In genomic region chr2:148020358-148021058, GRCh38 we compare ENCODE assay signal across 8 cellular contexts. TPM values are rescaled to one million over a fixed set of nuclear protein-coding genes. Genes with fewer than 3 reads are reported as not detected.
DNase-seq lines count a peak whose midpoint lies in the region; ATAC-seq and TF ChIP-seq lines count a peak whose summit lies in the region.

Gene ORC4 (minus strand): TSS chr2:148020737. CDS start chr2:147975958, 44,779 bp downstream.

- peak within 1 kb of the TSS; percentile 98 for H3K27ac Mint-ChIP-seq in chondrocyte (ENCODE audit: unreplicated experiment)

- H3K4me3 ChIP-seq in BJ (ENCODE audit: low read depth, low read length) (peak within 1 kb of the TSS; percentile 84), kidney epithelial cell (ENCODE audit: low read depth, low read length) (peak within 1 kb of the TSS; percentile 82)

- TF ChIP-seq CTCF in BJ (IDR thresholded peaks at IDR 0.05; ENCODE audit: insufficient read depth, low read depth, low read length) (peak; percentile 64), chondrocyte (IDR thresholded peaks at IDR 0.05) (peak; percentile 73), kidney epithelial cell (IDR thresholded peaks at IDR 0.05; ENCODE audit: insufficient read depth, low read length, poor library complexity, severe bottlenecking) (peak; percentile 68)

- no peaks in the 10 kb centered on the region for H3K36me3 Mint-ChIP-seq in chondrocyte (ENCODE audit: low read depth)

- peaks cover 49% of the 10 kb centered on the region for H3K4me1 Mint-ChIP-seq in chondrocyte (ENCODE audit: low read depth)

- H3K4me3 Mint-ChIP-seq in chondrocyte (ENCODE audit: unreplicated experiment), result peak within 1 kb of the TSS; percentile 100

- no peaks in the 10 kb centered on the region for H3K27me3 Mint-ChIP-seq in chondrocyte (ENCODE audit: low read depth)

- CTCF ChIA-PET in BJ (lab: Yijun Ruan, JAX), result interaction anchor here (0.7 to 1.3 kb wide), 2 partner anchors 10 to 488 kb away, joined by 3 to 4 read pairs; no protein-coding TSS in a partner anchor

- DNase-seq in BJ (ENCODE audit: low read depth), result peak; percentile 97
- peak; percentile 59 for DNase-seq in GM19238 (ENCODE audit: insufficient read length, low spot score)
- peak; percentile 90 for DNase-seq in NCI-H510A treated with DMSO at 0.1 percent for 48 hours (lab: John Stamatoyannopoulos, UW)
- DNase-seq in activated CD4-positive, alpha-beta T cell treated with anti-CD3 and anti-CD28 coated beads for 24 hours (ENCODE audit: low read depth in 2 of 2), result peak; percentile 92 to 97
- peak; percentile 99 for DNase-seq in chondrocyte (ENCODE audit: low spot score)
- DNase-seq in kidney epithelial cell (ENCODE audit: low read depth), result peak; percentile 97
- DNase-seq in stimulated activated CD4-positive, alpha-beta T cell treated with anti-CD3 and anti-CD28 coated beads, Interleukin-15, amount 100 ng/mL, for 48 hours (ENCODE audit: low read depth in 2 of 2), result peak; percentile 96 to 97

- H3K9me3 Mint-ChIP-seq in chondrocyte (ENCODE audit: low read depth), result no peaks in the 10 kb centered on the region

- ATAC-seq in HG03442 (IDR thresholded peaks at IDR 0.05; ENCODE audit: unreplicated experiment), result peak; percentile 66

- POLR2A ChIA-PET in BJ (lab: Charles Lee), result interaction anchor here (0.6 to 1.1 kb wide), 7 partner anchors 23 to 489 kb away, joined by 3 to 17 read pairs (median 5); no protein-coding TSS in a partner anchor

- H3K27me3 ChIP-seq in BJ (ENCODE audit: control insufficient read depth, insufficient read depth, low read length), result no peaks in the 10 kb centered on the region
- no peaks in the 10 kb centered on the region for H3K27me3 ChIP-seq in kidney epithelial cell (ENCODE audit: control insufficient read depth, insufficient read depth, low read length)

- no peaks in the 10 kb centered on the region for H3K36me3 ChIP-seq in BJ (ENCODE audit: control insufficient read depth, insufficient read depth, low read length)
- no peaks in the 10 kb centered on the region for H3K36me3 ChIP-seq in kidney epithelial cell (ENCODE audit: control insufficient read depth, insufficient read depth, low read length)

RNA-seq across cellular contexts. Expression of gene ORC4, which starts in this region (rescaled TPM):
- polyA plus RNA-seq in BJ (2011; rRNA removed), result 12.7 and 34.8 TPM in 2 replicates
- 13.7 and 17.7 TPM in 2 replicates for polyA minus RNA-seq in BJ (2011; rRNA and poly(A)+ RNA removed)
- total RNA-seq in chondrocyte (28.5 to 29.8 TPM (median 28.6 TPM) in 3 replicates), kidney epithelial cell (60.7 and 80.3 TPM in 2 replicates)

Comparison
In these comparisons a context has a peak if more than half of its experiments do, and no peak if none do; other contexts are left out.
1. Peak in every context shown above with its lines: DNase-seq, ATAC-seq and H3K4me3 ChIP-seq.